Comparison of ENCODE assay signal across 35 cellular contexts in genomic region chr10:128456271-128456670, GRCh38.
"Had no signal": no experiment of that assay in that cellular context is flagged by ENCODE, and none has a peak within 500 bp of the region (broad histone marks: within the 10 kb centered on the region; RNA-seq: fewer than 3 reads in every experiment).

No MANE protein-coding gene starts in this region.

- H3K27ac Mint-ChIP-seq: activated B cell treated with CpG ODN at 0.5 μM for 24 hours; activated CD4-positive, alpha-beta memory T cell treated with anti-CD3 and anti-CD28 coated beads for 36 hours; activated CD4-positive, alpha-beta T cell treated with anti-CD3 and anti-CD28 coated beads, Interleukin-2, amount 10 ng/mL, durations not matched to agents 24 days and 14 days; activated CD8-positive, alpha-beta T cell treated with anti-CD3 and anti-CD28 coated beads for 36 hours; activated naive CD4-positive, alpha-beta T cell treated with anti-CD3 and anti-CD28 coated beads for 36 hours; activated naive CD4-positive, alpha-beta T cell treated with anti-CD3 and anti-CD28 coated beads, Interleukin-2, amount 50 U/mL, for 72 hours; activated naive CD8-positive, alpha-beta T cell treated with anti-CD3 and anti-CD28 coated beads for 36 hours; activated T-cell treated with anti-CD3 and anti-CD28 coated beads, Interleukin-2, amount 50 U/mL, for 72 hours; activated T-helper 1 cell treated with anti-CD3 and anti-CD28 coated beads, Interleukin-12 subunit alpha, Interleukin-12 subunit beta, Interleukin-2, Interleukin-4 antibody, amounts not matched to agents 30 ng/mL and 10 ng/mL and 1 ng/mL, durations not matched to agents 14 hours and 24 hours and 36 hours; activated T-helper 17 cell treated with anti-CD3 and anti-CD28 coated beads, Interleukin-2, amount 50 U/mL, for 72 hours; T-helper 1 cell treated with Interleukin-12 subunit alpha and Interleukin-12 subunit beta and Interleukin-4 antibody, amounts not matched to agents 30 μg/mL and 1 μg/mL, for 36 hours; T-helper 2 cell treated with Interferon-gamma antibody and Interleukin-4, amounts not matched to agents 5 μg/mL and 100 μg/mL, for 36 hours had no signal

- H3K9me3 Mint-ChIP-seq: activated B cell treated with CpG ODN at 0.5 μM for 24 hours; activated CD4-positive, alpha-beta memory T cell treated with anti-CD3 and anti-CD28 coated beads for 36 hours; activated CD4-positive, alpha-beta T cell treated with anti-CD3 and anti-CD28 coated beads, Interleukin-2, amount 10 ng/mL, durations not matched to agents 24 days and 14 days; activated CD8-positive, alpha-beta T cell treated with anti-CD3 and anti-CD28 coated beads for 36 hours; activated naive CD4-positive, alpha-beta T cell treated with anti-CD3 and anti-CD28 coated beads for 36 hours; activated naive CD4-positive, alpha-beta T cell treated with anti-CD3 and anti-CD28 coated beads, Interleukin-2, amount 50 U/mL, for 72 hours; activated naive CD8-positive, alpha-beta T cell treated with anti-CD3 and anti-CD28 coated beads for 36 hours; activated T-cell treated with anti-CD3 and anti-CD28 coated beads, Interleukin-2, amount 50 U/mL, for 72 hours; activated T-helper 1 cell treated with anti-CD3 and anti-CD28 coated beads, Interleukin-12 subunit alpha, Interleukin-12 subunit beta, Interleukin-2, Interleukin-4 antibody, amounts not matched to agents 30 ng/mL and 10 ng/mL and 1 ng/mL, durations not matched to agents 14 hours and 24 hours and 36 hours; activated T-helper 17 cell treated with anti-CD3 and anti-CD28 coated beads, Interleukin-2, amount 50 U/mL, for 72 hours; T-helper 1 cell treated with Interleukin-12 subunit alpha and Interleukin-12 subunit beta and Interleukin-4 antibody, amounts not matched to agents 30 μg/mL and 1 μg/mL, for 36 hours; T-helper 2 cell treated with Interferon-gamma antibody and Interleukin-4, amounts not matched to agents 5 μg/mL and 100 μg/mL, for 36 hours had no signal

- H3K36me3 ChIP-seq: adrenal gland, brain microvascular endothelial cell, breast epithelium had no signal

- ATAC-seq: activated CD8-positive, alpha-beta T cell treated with anti-CD3 and anti-CD28 coated beads for 36 hours; activated naive CD4-positive, alpha-beta T cell treated with anti-CD3 and anti-CD28 coated beads, Interleukin-2, amount 50 U/mL, for 72 hours; activated T-cell treated with anti-CD3 and anti-CD28 coated beads, Interleukin-2, amount 50 U/mL, for 4 hours; activated T-cell treated with anti-CD3 and anti-CD28 coated beads, Interleukin-2, amount 50 U/mL, for 72 hours; activated T-helper 17 cell treated with anti-CD3 and anti-CD28 coated beads, Interleukin-2, amount 50 U/mL, for 72 hours; body of pancreas had no signal

- H3K27ac ChIP-seq: adrenal gland, body of pancreas, brain microvascular endothelial cell, breast epithelium, VCaP had no signal

- H3K36me3 Mint-ChIP-seq: activated CD4-positive, alpha-beta memory T cell treated with anti-CD3 and anti-CD28 coated beads for 36 hours; activated naive CD4-positive, alpha-beta T cell treated with anti-CD3 and anti-CD28 coated beads, Interleukin-2, amount 50 U/mL, for 72 hours; activated naive CD8-positive, alpha-beta T cell treated with anti-CD3 and anti-CD28 coated beads for 36 hours had no signal

- H3K27me3 ChIP-seq: adrenal gland, body of pancreas, brain microvascular endothelial cell, breast epithelium had no signal

- H3K4me3 Mint-ChIP-seq: activated B cell treated with CpG ODN at 0.5 μM for 24 hours; activated CD4-positive, alpha-beta memory T cell treated with anti-CD3 and anti-CD28 coated beads for 36 hours; activated CD4-positive, alpha-beta T cell treated with anti-CD3 and anti-CD28 coated beads, Interleukin-2, amount 10 ng/mL, durations not matched to agents 24 days and 14 days; activated CD8-positive, alpha-beta T cell treated with anti-CD3 and anti-CD28 coated beads for 36 hours; activated naive CD4-positive, alpha-beta T cell treated with anti-CD3 and anti-CD28 coated beads for 36 hours; activated naive CD8-positive, alpha-beta T cell treated with anti-CD3 and anti-CD28 coated beads for 36 hours; activated T-cell treated with anti-CD3 and anti-CD28 coated beads, Interleukin-2, amount 50 U/mL, for 4 hours; activated T-cell treated with anti-CD3 and anti-CD28 coated beads, Interleukin-2, amount 50 U/mL, for 72 hours; activated T-helper 1 cell treated with anti-CD3 and anti-CD28 coated beads, Interleukin-12 subunit alpha, Interleukin-12 subunit beta, Interleukin-2, Interleukin-4 antibody, amounts not matched to agents 30 ng/mL and 10 ng/mL and 1 ng/mL, durations not matched to agents 14 hours and 24 hours and 36 hours; activated T-helper 17 cell treated with anti-CD3 and anti-CD28 coated beads, Interleukin-2, amount 50 U/mL, for 72 hours; T-helper 1 cell treated with Interleukin-12 subunit alpha and Interleukin-12 subunit beta and Interleukin-4 antibody, amounts not matched to agents 30 μg/mL and 1 μg/mL, for 36 hours; T-helper 2 cell treated with Interferon-gamma antibody and Interleukin-4, amounts not matched to agents 5 μg/mL and 100 μg/mL, for 36 hours had no signal

- DNase-seq: activated B cell treated with CpG ODN at 0.5 μM for 24 hours; activated CD4-positive, alpha-beta memory T cell treated with anti-CD3 and anti-CD28 coated beads for 36 hours; activated CD4-positive, alpha-beta T cell treated with anti-CD3 and anti-CD28 coated beads for 4 hours; activated CD4-positive, alpha-beta T cell treated with anti-CD3 and anti-CD28 coated beads, Interleukin-2, amount 10 ng/mL, durations not matched to agents 24 days and 14 days; activated CD4-positive, alpha-beta T cell treated with anti-CD3 and anti-CD28 coated beads, Interleukin-2, amount 50 U/mL, for 1 hour; activated CD4-positive, alpha-beta T cell treated with anti-CD3 and anti-CD28 coated beads, Interleukin-2, amount 50 U/mL, for 4 hours; activated CD4-positive, CD25-positive, alpha-beta regulatory T cell treated with anti-CD3 and anti-CD28 coated beads, Interleukin-2, amount 50 U/mL, for 72 hours; activated CD8-positive, alpha-beta memory T cell treated with anti-CD3 and anti-CD28 coated beads, Interleukin-2, amount 50 U/mL, for 4 hours; activated CD8-positive, alpha-beta T cell treated with anti-CD3 and anti-CD28 coated beads for 36 hours; activated effector memory CD4-positive, alpha-beta T cell treated with anti-CD3 and anti-CD28 coated beads, Interleukin-2, amount 50 U/mL, for 16 hours; activated gamma-delta T cell treated with Interleukin-2 at 50 U/mL for 16 hours; activated naive CD4-positive, alpha-beta T cell; activated naive CD4-positive, alpha-beta T cell treated with anti-CD3 and anti-CD28 coated beads for 36 hours; activated naive CD4-positive, alpha-beta T cell treated with anti-CD3 and anti-CD28 coated beads, Interleukin-2, amount 50 U/mL, for 16 hours; activated naive CD8-positive, alpha-beta T cell treated with anti-CD3 and anti-CD28 coated beads for 36 hours; activated T-cell treated with anti-CD3 and anti-CD28 coated beads for 4 hours; activated T-cell treated with anti-CD3 and anti-CD28 coated beads, Interleukin-2, amount 50 U/mL, for 1 hour; activated T-cell treated with anti-CD3 and anti-CD28 coated beads, Interleukin-2, amount 50 U/mL, for 4 hours; activated T-cell treated with anti-CD3 and anti-CD28 coated beads, Interleukin-2, amount 50 U/mL, for 72 hours; adrenal gland; amniotic stem cell; aorta; body of pancreas; brain microvascular endothelial cell; central memory CD4-positive, alpha-beta T cell; T-helper 1 cell; T-helper 2 cell; T-helper 9 cell had no signal

- H3K4me1 ChIP-seq: adrenal gland, body of pancreas, breast epithelium had no signal

- H3K4me3 ChIP-seq: adrenal gland, body of pancreas, breast epithelium had no signal

- H3K4me1 Mint-ChIP-seq: activated B cell treated with CpG ODN at 0.5 μM for 24 hours; activated CD4-positive, alpha-beta T cell treated with anti-CD3 and anti-CD28 coated beads, Interleukin-2, amount 10 ng/mL, durations not matched to agents 24 days and 14 days; activated naive CD8-positive, alpha-beta T cell treated with anti-CD3 and anti-CD28 coated beads for 36 hours; activated T-helper 17 cell treated with anti-CD3 and anti-CD28 coated beads, Interleukin-2, amount 50 U/mL, for 72 hours had no signal

- H3K9me3 ChIP-seq: adrenal gland, body of pancreas had no signal
